8 cellular contexts compared by ENCODE assay signal in genomic region chr6:26270903-26271639, GRCh38.
DNase-seq lines count a peak whose midpoint lies in the region; ATAC-seq, FAIRE-seq and TF ChIP-seq lines count a peak whose summit lies in the region.

No MANE protein-coding gene starts in this region.

- no peaks in the 10 kb centered on the region for H3K36me3 ChIP-seq in ACC112 (ENCODE audit: insufficient read depth, low read length)

- peak overlapping the region; percentile 48 for H3K27ac ChIP-seq in ACC112 (ENCODE audit: low read depth, low read length)

- H3K27me3 ChIP-seq in ACC112 (ENCODE audit: insufficient read depth, low read length): peaks cover 18% of the 10 kb centered on the region; the same call in 1 of the 2 replicates

- H3K79me2 ChIP-seq in ACC112 (ENCODE audit: control insufficient read depth, insufficient read depth, low read length, unreplicated experiment): no peaks in the 10 kb centered on the region

- no peaks in the 10 kb centered on the region for H3K36me3 Mint-ChIP-seq in nephron progenitor cell (ENCODE audit: low read depth)

- H3K27me3 Mint-ChIP-seq in nephron progenitor cell (ENCODE audit: low read depth, poor library complexity): no peaks in the 10 kb centered on the region

- TF ChIP-seq CTCF in fibroblast of mammary gland (conservative IDR thresholded peaks at IDR 0.05; ENCODE audit: control insufficient read depth, insufficient read depth, low read depth, low read length): no peak
- no peak for TF ChIP-seq CTCF in nephron progenitor cell (IDR thresholded peaks at IDR 0.05)

- H3K9me3 Mint-ChIP-seq in nephron progenitor cell: no peaks in the 10 kb centered on the region

- H3K4me3 Mint-ChIP-seq in nephron progenitor cell: no peak overlapping the region

- ATAC-seq in GM18867 (IDR thresholded peaks at IDR 0.05; ENCODE audit: unreplicated experiment) (peak; percentile 28), HG03342 (IDR thresholded peaks at IDR 0.05; ENCODE audit: unreplicated experiment) (peak; percentile 43)

- H3K4me1 ChIP-seq in ACC112 (ENCODE audit: control insufficient read depth, insufficient read depth, low read length, unreplicated experiment): peaks cover 3% of the 10 kb centered on the region

- FAIRE-seq in RCC 7860 (lab: Jason Lieb, UNC): peak; percentile 45

- DNase-seq in RCC 7860 (ENCODE audit: low spot score): peak; percentile 88
- peak; percentile 49 to 55 for DNase-seq in activated T-helper 1 cell treated with anti-CD3 and anti-CD28 coated beads, Interleukin-2, amount 50 U/mL, for 16 hours (ENCODE audit: low read depth in 1 of 2, low spot score in 1 of 2)
- DNase-seq in fibroblast of mammary gland (ENCODE audit: low read depth): peak; percentile 83
- DNase-seq in nephron progenitor cell: peak; percentile 74
- DNase-seq in superior temporal gyrus (ENCODE audit: extremely low spot score): peak; percentile 79

- peak overlapping the region; percentile 66 for H2AFZ ChIP-seq in ACC112 (ENCODE audit: low read length, unreplicated experiment)

- peaks cover 44% of the 10 kb centered on the region for H3K4me1 Mint-ChIP-seq in nephron progenitor cell

- peak overlapping the region; percentile 98 for H3K27ac Mint-ChIP-seq in nephron progenitor cell

- H3K4me3 ChIP-seq in ACC112 (ENCODE audit: low read depth, low read length) (peak overlapping the region; percentile 78), fibroblast of mammary gland (ENCODE audit: control insufficient read depth, low read depth, low read length) (peak overlapping the region; percentile 56)

Comparison
In these comparisons a context has a peak if more than half of its experiments do, and no peak if none do; other contexts are left out.
1. Peak in every context shown above with its lines: DNase-seq, ATAC-seq, H3K4me3 ChIP-seq and H3K27ac ChIP-seq.